Comparison of ENCODE assay signal across 15 cellular contexts in genomic region chr20:37745553-37745952, GRCh38. TPM values are rescaled to one million over a fixed set of nuclear protein-coding genes. Genes with fewer than 3 reads are reported as not detected.
DNase-seq lines count a peak whose midpoint lies in the region; ATAC-seq and TF ChIP-seq lines count a peak whose summit lies in the region.
"Had no signal": no experiment of that assay in that cellular context is flagged by ENCODE, and none has a peak within 500 bp of the region (broad histone marks: within the 10 kb centered on the region; RNA-seq: fewer than 3 reads in every experiment).

No MANE protein-coding gene starts in this region.

- intact Hi-C loops in Right ventricle myocardium superior (cut with DNase I): no loop called here

- peaks cover 10% of the 10 kb centered on the region for H3K4me1 Mint-ChIP-seq in T-helper 17 cell
- no peaks in the 10 kb centered on the region for H3K4me1 Mint-ChIP-seq in type B pancreatic cell (ENCODE audit: unreplicated experiment)

- H3K27me3 Mint-ChIP-seq in T-helper 17 cell (no peaks in the 10 kb centered on the region), type B pancreatic cell (no peaks in the 10 kb centered on the region)

- no peaks in the 10 kb centered on the region for H3K27me3 ChIP-seq in mucosa of stomach (ENCODE audit: control insufficient read depth, insufficient read depth, low read length)
- H3K27me3 ChIP-seq: body of pancreas, neutrophil had no signal

- H3K4me3 ChIP-seq in mucosa of stomach (ENCODE audit: low read length): peak overlapping the region; percentile 1
- H3K4me3 ChIP-seq: body of pancreas, SK-N-MC, thoracic aorta had no signal

- H3K4me1 ChIP-seq in mucosa of stomach (ENCODE audit: control insufficient read depth, insufficient read depth, low read length): peaks cover 8% of the 10 kb centered on the region
- H3K4me1 ChIP-seq: body of pancreas had no signal

- H3K9me3 Mint-ChIP-seq in type B pancreatic cell: no peaks in the 10 kb centered on the region

- H3K4me3 Mint-ChIP-seq in T-helper 17 cell (no peak overlapping the region), type B pancreatic cell (no peak overlapping the region)

- H3K9me3 ChIP-seq in T-helper 17 cell (ENCODE audit: control insufficient read depth, low read length, poor library complexity, severe bottlenecking) (no peaks in the 10 kb centered on the region), mucosa of stomach (ENCODE audit: control insufficient read depth, low read length) (no peaks in the 10 kb centered on the region)
- H3K9me3 ChIP-seq: body of pancreas, neutrophil, thoracic aorta had no signal

- H3K36me3 ChIP-seq in mucosa of stomach (ENCODE audit: control insufficient read depth, insufficient read depth, low read length): peaks cover 4% of the 10 kb centered on the region

- no peak for TF ChIP-seq CTCF in type B pancreatic cell (conservative IDR thresholded peaks at IDR 0.05)

- DNase-seq in activated CD8-positive, alpha-beta memory T cell treated with anti-CD3 and anti-CD28 coated beads, Interleukin-2, amount 50 U/mL, for 48 hours: peak; percentile 51
- no peak for DNase-seq in activated CD8-positive, alpha-beta memory T cell treated with anti-CD3 and anti-CD28 coated beads, Interleukin-2, amount 50 U/mL, for 4 hours
- DNase-seq in T-helper 17 cell: no peak
- DNase-seq in T1000 (lab: John Stamatoyannopoulos, UW): no peak
- no peak for DNase-seq in type B pancreatic cell (ENCODE audit: extremely low spot score, unreplicated experiment)
- no peak for DNase-seq in Right ventricle myocardium superior
- DNase-seq: body of pancreas, mammary epithelial cell, NCI-H1092 treated with DMSO at 0.1 percent for 48 hours, NCI-H2171 treated with DMSO at 0.1 percent for 48 hours had no signal

- peak overlapping the region; percentile 56 for H3K27ac Mint-ChIP-seq in T-helper 17 cell
- H3K27ac Mint-ChIP-seq in type B pancreatic cell: no peak overlapping the region

- ATAC-seq in GM21390 (IDR thresholded peaks at IDR 0.05; ENCODE audit: unreplicated experiment) (peak; percentile 49), T-helper 17 cell (no peak), Right ventricle myocardium superior (ENCODE audit: poor library complexity) (no peak)
- ATAC-seq: body of pancreas had no signal

- peak overlapping the region; percentile 2 for H3K9ac ChIP-seq in mucosa of stomach (ENCODE audit: low read length)

- H3K36me3 Mint-ChIP-seq in T-helper 17 cell (ENCODE audit: low read depth) (peaks cover 3% of the 10 kb centered on the region), type B pancreatic cell (peaks cover 26% of the 10 kb centered on the region)

RNA-seq across cellular contexts. Expression of gene CTNNBL1, which starts 51.7 kb away (rescaled TPM):
- total RNA-seq in T-helper 17 cell (10 to 100 TPM; 43.6 to 47.7 TPM), type B pancreatic cell (ENCODE audit: low replicate concordance) (52.2 and 60.0 TPM in 2 replicates), Right ventricle myocardium superior (60.9 TPM)
